In genomic region chr13:20721454-20722357, GRCh38 we compare ENCODE assay signal across 9 cellular contexts. TPM values are rescaled to one million over a fixed set of nuclear protein-coding genes. Genes with fewer than 3 reads are reported as not detected.
DNase-seq lines count a peak whose midpoint lies in the region; ATAC-seq and TF ChIP-seq lines count a peak whose summit lies in the region.
"Had no signal": no experiment of that assay in that cellular context is flagged by ENCODE, and none has a peak within 500 bp of the region (broad histone marks: within the 10 kb centered on the region; RNA-seq: fewer than 3 reads in every experiment).

No MANE protein-coding gene starts in this region.

- H3K4me3 Mint-ChIP-seq in activated CD4-positive, alpha-beta T cell treated with anti-CD3 and anti-CD28 coated beads for 36 hours: peak overlapping the region; percentile 35
- H3K4me3 Mint-ChIP-seq in WTC11 (peak overlapping the region; percentile 68), osteocyte (ENCODE audit: unreplicated experiment) (peak overlapping the region; percentile 29)

- no peaks in the 10 kb centered on the region for H3K9me3 Mint-ChIP-seq in activated CD4-positive, alpha-beta T cell treated with anti-CD3 and anti-CD28 coated beads for 36 hours (ENCODE audit: low read depth)
- H3K9me3 Mint-ChIP-seq in WTC11 (no peaks in the 10 kb centered on the region), osteocyte (ENCODE audit: unreplicated experiment) (no peaks in the 10 kb centered on the region)

- peaks cover 3% of the 10 kb centered on the region for H3K4me1 Mint-ChIP-seq in activated CD4-positive, alpha-beta T cell treated with anti-CD3 and anti-CD28 coated beads for 36 hours
- H3K4me1 Mint-ChIP-seq in WTC11 (peaks cover 18% of the 10 kb centered on the region), osteocyte (ENCODE audit: unreplicated experiment) (peaks cover 9% of the 10 kb centered on the region)

- H3K27ac Mint-ChIP-seq in activated CD4-positive, alpha-beta T cell treated with anti-CD3 and anti-CD28 coated beads for 36 hours: no peak overlapping the region
- H3K27ac Mint-ChIP-seq in WTC11 (no peak overlapping the region), osteocyte (ENCODE audit: unreplicated experiment) (no peak overlapping the region)

- peak; percentile 54 for DNase-seq in activated CD4-positive, alpha-beta T cell treated with anti-CD3 and anti-CD28 coated beads for 36 hours
- no peak for DNase-seq in activated CD4-positive, alpha-beta T cell treated with anti-CD3 and anti-CD28 coated beads, Interleukin-2, amount 50 U/mL, for 1 hour
- DNase-seq in WTC11 (ENCODE audit: low spot score) (peak; percentile 62), fibroblast of the conjunctiva (ENCODE audit: low read depth) (peak; percentile 18), osteocyte (ENCODE audit: extremely low spot score, unreplicated experiment) (no peak), foreskin melanocyte (no peak)

- ATAC-seq in activated CD4-positive, alpha-beta T cell treated with anti-CD3 and anti-CD28 coated beads for 36 hours: peak; percentile 55
- ATAC-seq in WTC11: peak; percentile 71
- ATAC-seq in HG03280 (IDR thresholded peaks at IDR 0.05; ENCODE audit: unreplicated experiment): no peak
- no peak for ATAC-seq in HG02759 (IDR thresholded peaks at IDR 0.05; ENCODE audit: unreplicated experiment)

- peaks cover 14% of the 10 kb centered on the region for H3K27me3 Mint-ChIP-seq in activated CD4-positive, alpha-beta T cell treated with anti-CD3 and anti-CD28 coated beads for 36 hours
- H3K27me3 Mint-ChIP-seq in WTC11 (ENCODE audit: low read depth) (peaks cover 8% of the 10 kb centered on the region), osteocyte (ENCODE audit: unreplicated experiment) (no peaks in the 10 kb centered on the region)

- intact Hi-C loops in activated CD4-positive, alpha-beta T cell treated with anti-CD3 and anti-CD28 coated beads for 36 hours (cut with DNase I, micrococcal nuclease): no loop called here

- no peak for TF ChIP-seq CTCF in WTC11 (IDR thresholded peaks at IDR 0.05)
- TF ChIP-seq CTCF in osteocyte (IDR thresholded peaks at IDR 0.05): no peak

- CTCF ChIA-PET in activated CD4-positive, alpha-beta T cell treated with anti-CD3 and anti-CD28 coated beads for 36 hours (lab: Charles Lee): interaction anchor here (0.9 to 2.5 kb wide), 4 partner anchors 11 to 204 kb away, joined by 3 to 8 read pairs (median 3); no protein-coding TSS in a partner anchor
- CTCF ChIA-PET in WTC11 (lab: Charles Lee): interaction anchor here (0.6 to 3.0 kb wide), 15 partner anchors 8 to 524 kb away, joined by 3 to 21 read pairs (median 4); partner anchors contain the start of genes EEF1AKMT1 and IL17D

- POLR2A ChIA-PET in activated CD4-positive, alpha-beta T cell treated with anti-CD3 and anti-CD28 coated beads for 36 hours (lab: Charles Lee): no interaction called here
- POLR2A ChIA-PET in WTC11 (lab: Charles Lee): no interaction called here

- no peaks in the 10 kb centered on the region for H3K36me3 Mint-ChIP-seq in activated CD4-positive, alpha-beta T cell treated with anti-CD3 and anti-CD28 coated beads for 36 hours (ENCODE audit: low read depth)
- no peaks in the 10 kb centered on the region for H3K36me3 Mint-ChIP-seq in WTC11
- H3K36me3 Mint-ChIP-seq in osteocyte (ENCODE audit: unreplicated experiment): no peaks in the 10 kb centered on the region

TF ChIP-seq in WTC11, 78 proteins besides CTCF, POLR2A, EP300 and RAD21 (continues in another document):
- no peak for TF ChIP-seq ESRRA (CRISPR knock-in tag; IDR thresholded peaks at IDR 0.05; ENCODE audit: borderline replicate concordance)
- peak; percentile 72; the same call in 1 of the 2 replicates for TF ChIP-seq ZBTB43 (CRISPR knock-in tag; IDR thresholded peaks at IDR 0.05)
- no peak for TF ChIP-seq ZNF138 (CRISPR knock-in tag; conservative IDR thresholded peaks at IDR 0.05)
- TF ChIP-seq ZNF425 (CRISPR knock-in tag; conservative IDR thresholded peaks at IDR 0.05): no peak
- no peak for TF ChIP-seq KAT7 (CRISPR knock-in tag; IDR thresholded peaks at IDR 0.05; ENCODE audit: borderline replicate concordance)
- no peak for TF ChIP-seq FOXK1 (CRISPR knock-in tag; IDR thresholded peaks at IDR 0.05)
- TF ChIP-seq RELA (CRISPR knock-in tag; IDR thresholded peaks at IDR 0.05; ENCODE audit: borderline replicate concordance): no peak
- TF ChIP-seq MAX (CRISPR knock-in tag; IDR thresholded peaks at IDR 0.05): peak; percentile 65; the same call in 1 of the 2 replicates
- TF ChIP-seq PRDM15 (CRISPR knock-in tag; IDR thresholded peaks at IDR 0.05): no peak
- no peak for TF ChIP-seq TP53 (CRISPR knock-in tag; IDR thresholded peaks at IDR 0.05)
- no peak for TF ChIP-seq E2F1 (CRISPR knock-in tag; IDR thresholded peaks at IDR 0.05)

RNA-seq across cellular contexts. Expression of gene IL17D, which starts 18.2 kb away (rescaled TPM):
- total RNA-seq in activated CD4-positive, alpha-beta T cell treated with anti-CD3 and anti-CD28 coated beads for 36 hours: under 1 TPM; 0.19 to 0.21 TPM
- total RNA-seq in WTC11 (2021) (0.59 to 0.64 TPM (median 0.60 TPM) in 3 replicates), osteocyte (8.6 and 10.7 TPM in 2 replicates)
- total RNA-seq: T-helper 1 cell treated with Interleukin-12 subunit alpha and Interleukin-12 subunit beta and Interleukin-4 antibody, amounts not matched to agents 30 ng/mL and 1 ng/mL, for 36 hours had no signal

RNA-seq across cellular contexts. Expression of gene EEF1AKMT1, which starts 52.1 kb away (rescaled TPM):
- total RNA-seq in activated CD4-positive, alpha-beta T cell treated with anti-CD3 and anti-CD28 coated beads for 36 hours: 10 to 100 TPM; 21.0 to 23.9 TPM
- 2.6 to 4.6 TPM (median 2.9 TPM) in 3 replicates for total RNA-seq in WTC11 (2021)
- 8.8 and 10.8 TPM in 2 replicates for total RNA-seq in osteocyte

Comparison
In these comparisons a context has a peak if more than half of its experiments do, and no peak if none do; other contexts are left out.
1. DNase-seq: peak in activated CD4-positive, alpha-beta T cell treated with anti-CD3 and anti-CD28 coated beads for 36 hours (single experiment), WTC11 (single experiment) and fibroblast of the conjunctiva (single experiment); none in activated CD4-positive, alpha-beta T cell treated with anti-CD3 and anti-CD28 coated beads, Interleukin-2, amount 50 U/mL, for 1 hour (single experiment), osteocyte (single experiment) and foreskin melanocyte (single experiment).
2. ATAC-seq: peak in activated CD4-positive, alpha-beta T cell treated with anti-CD3 and anti-CD28 coated beads for 36 hours (single experiment) and WTC11 (single experiment); none in HG03280 (single experiment) and HG02759 (single experiment).
3. Peak in every context shown above with its lines, with median percentiles within 50 percentile points of each other: H3K4me3 Mint-ChIP-seq.